In genomic region chr12:117968084-117968789, GRCh38 we compare ENCODE assay signal across 1 cellular context.
TF ChIP-seq lines count a peak whose summit lies in the region.

No MANE protein-coding gene starts in this region.

TF ChIP-seq in GM12878, 131 proteins besides CTCF, POLR2A, EP300 and RAD21 (continued from another document):
- no peak for TF ChIP-seq ZBTB33 (IDR thresholded peaks at IDR 0.05)
- no peak for TF ChIP-seq TBL1XR1 (IDR thresholded peaks at IDR 0.05; ENCODE audit: low read depth, low read length)
- no peak for TF ChIP-seq NFIC (IDR thresholded peaks at IDR 0.05; ENCODE audit: low read depth, low read length)
- no peak for TF ChIP-seq TCF12 (IDR thresholded peaks at IDR 0.05; ENCODE audit: low read depth, low read length)
- no peak for TF ChIP-seq E2F8 (IDR thresholded peaks at IDR 0.05; ENCODE audit: low read depth, partially characterized antibody)
- TF ChIP-seq ZNF207 (IDR thresholded peaks at IDR 0.05; ENCODE audit: borderline replicate concordance): no peak
- no peak for TF ChIP-seq STAT3 (IDR thresholded peaks at IDR 0.05; ENCODE audit: low read depth, low read length)
- no peak for TF ChIP-seq NFXL1 (IDR thresholded peaks at IDR 0.05; ENCODE audit: borderline replicate concordance)
- TF ChIP-seq ZNF217 (IDR thresholded peaks at IDR 0.05): no peak
- TF ChIP-seq CBX5 (IDR thresholded peaks at IDR 0.05; ENCODE audit: low read depth): no peak
- TF ChIP-seq ZNF622 (IDR thresholded peaks at IDR 0.05): no peak
- no peak for TF ChIP-seq MXI1 (IDR thresholded peaks at IDR 0.05; ENCODE audit: low read depth, low read length)
- no peak for TF ChIP-seq USF1 (IDR thresholded peaks at IDR 0.05; ENCODE audit: borderline replicate concordance, extremely low read length, insufficient read depth, low read depth, low read length)
- no peak for TF ChIP-seq HDGF (IDR thresholded peaks at IDR 0.05)
TF ChIP-seq in GM12878: peak in this region for 0.
